22 cellular contexts compared by ENCODE assay signal in the genomic region with DNA sequence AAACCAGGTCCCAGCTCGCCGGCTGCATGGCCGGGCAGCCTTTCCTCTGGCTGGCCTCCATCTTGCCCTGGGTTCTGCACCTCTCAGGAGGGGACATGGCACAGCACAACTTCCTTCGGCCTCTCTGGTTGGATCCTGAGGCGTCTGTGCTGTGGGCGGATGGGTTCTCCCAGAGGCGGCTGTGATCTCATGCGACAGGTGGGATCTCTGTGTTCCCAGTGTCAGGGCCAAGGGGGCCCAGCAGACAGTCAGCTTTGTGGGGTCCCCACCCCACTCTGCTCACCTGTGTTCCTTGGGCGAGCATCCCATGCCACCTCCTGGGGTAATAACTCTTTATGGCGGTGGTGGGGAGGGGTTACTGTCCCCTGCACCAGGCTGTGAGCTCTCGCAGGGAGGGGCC. TPM values are rescaled to one million over a fixed set of nuclear protein-coding genes. Genes with fewer than 3 reads are reported as not detected.
DNase-seq lines count a peak whose midpoint lies in the region; ATAC-seq, FAIRE-seq and TF ChIP-seq lines count a peak whose summit lies in the region.
"Had no signal": no experiment of that assay in that cellular context is flagged by ENCODE, and none has a peak within 500 bp of the region (broad histone marks: within the 10 kb centered on the region; RNA-seq: fewer than 3 reads in every experiment).

No MANE protein-coding gene starts in this region.

- H3K9me3 ChIP-seq in HCT116 (ENCODE audit: control insufficient read depth in 1 of 2, insufficient read depth in 1 of 2, low read depth in 1 of 2, low read length in 2 of 2) = no peaks in the 10 kb centered on the region
- no peaks in the 10 kb centered on the region for H3K9me3 ChIP-seq in SJCRH30 (replicated peaks)
- no peaks in the 10 kb centered on the region for H3K9me3 ChIP-seq in kidney (ENCODE audit: control insufficient read depth in 1 of 2, low read length in 2 of 2)
- H3K9me3 ChIP-seq in stomach = no peaks in the 10 kb centered on the region
- H3K9me3 ChIP-seq: SJSA1 had no signal

- no peak overlapping the region for H3K4me3 ChIP-seq in HCT116 (replicated peaks in 1 of 2; ENCODE audit: low read depth in 1 of 2, low read length in 2 of 2)
- no peak overlapping the region for H3K4me3 ChIP-seq in SJCRH30
- no peak overlapping the region for H3K4me3 ChIP-seq in kidney (ENCODE audit: low read length in 2 of 2)
- H3K4me3 ChIP-seq in stomach = no peak overlapping the region
- H3K4me3 ChIP-seq: GM12878, GM23338, SJSA1 had no signal

- TF ChIP-seq RAD21 in HCT116 (IDR thresholded peaks at IDR 0.05; ENCODE audit: low read depth) = no peak

- POLR2A ChIA-PET in HCT116 (lab: Charles Lee) = interaction anchor here (1.1 to 1.7 kb wide), 3 partner anchors 9 to 38 kb away, joined by 3 to 6 read pairs (median 4); a partner anchor contains a TSS

- no peak for DNase-seq in HCT116 (ENCODE audit: low read depth, low spot score)
- DNase-seq in SJCRH30 = peak; percentile 25 to 35
- peak; percentile 57 for DNase-seq in kidney
- no peak for DNase-seq in stomach
- DNase-seq in COLO829 (ENCODE audit: low spot score) = no peak
- no peak for DNase-seq in NCI-H2196 treated with DMSO at 0.1 percent for 48 hours (lab: John Stamatoyannopoulos, UW; ENCODE audit: unreplicated experiment)
- no peak for DNase-seq in activated effector memory CD4-positive, alpha-beta T cell treated with Interleukin-2 at 50 U/mL for 16 hours
- DNase-seq: COR-L47, GF-D8, HFFc6, KG1, MV-4-11, NCI-H1417, NCI-H187, NCI-H345, NCI-H524 treated with DMSO at 0.1 percent for 48 hours, SW 1271 had no signal

- H3K27ac ChIP-seq in HCT116 (ENCODE audit: low read depth, low read length) (no peak overlapping the region; the same call in 1 of the 2 replicates), SJCRH30 (no peak overlapping the region), kidney (ENCODE audit: low read depth in 2 of 2, low read length in 2 of 2) (no peak overlapping the region), stomach (peak overlapping the region; percentile 1 to 91 (median 84))
- H3K27ac ChIP-seq: SJSA1 had no signal

- no peaks in the 10 kb centered on the region for H3K9me2 ChIP-seq in HCT116 (ENCODE audit: insufficient read depth)

- TF ChIP-seq CTCF in HCT116 (IDR thresholded peaks at IDR 0.05 in 2 of 3, conservative IDR thresholded peaks at IDR 0.05 in 1 of 3; ENCODE audit: borderline replicate concordance in 1 of 3, insufficient read depth in 1 of 3, low read depth in 2 of 3, low read length in 2 of 3) (no peak), kidney (IDR thresholded peaks at IDR 0.05; ENCODE audit: borderline replicate concordance, extremely low read depth, insufficient read depth) (no peak), stomach (IDR thresholded peaks at IDR 0.05) (no peak)

- H3K27me3 ChIP-seq in HCT116 (ENCODE audit: insufficient read depth, low read length) = no peaks in the 10 kb centered on the region
- H3K27me3 ChIP-seq in SJCRH30 = no peaks in the 10 kb centered on the region
- peaks cover 0 to 15% (median 0%) of the 10 kb centered on the region in 3 donors for H3K27me3 ChIP-seq in stomach
- H3K27me3 ChIP-seq: SJSA1 had no signal

- no peaks in the 10 kb centered on the region for H4K20me1 ChIP-seq in HCT116 (ENCODE audit: insufficient read depth)

- no peak for TF ChIP-seq EP300 in stomach (IDR thresholded peaks at IDR 0.05)

- intact Hi-C loops in HCT116 (cut with micrococcal nuclease) (no loop called here), kidney (cut with DNase I) (no loop called here), stomach (cut with DNase I; ENCODE audit: low total_unique reads) (no loop called here)

- peaks cover 51 to 68% of the 10 kb centered on the region in 2 experiments for H3K4me1 ChIP-seq in HCT116 (ENCODE audit: control insufficient read depth in 1 of 2, insufficient read depth in 2 of 2, low read length in 2 of 2)
- H3K4me1 ChIP-seq in SJCRH30 = peaks cover 5% of the 10 kb centered on the region; the same call in 1 of the 2 replicates
- H3K4me1 ChIP-seq in kidney (ENCODE audit: control insufficient read depth in 1 of 2, insufficient read depth in 1 of 2, low read depth in 1 of 2, low read length in 2 of 2) = peaks cover 0 to 6% of the 10 kb centered on the region in 2 donors
- H3K4me1 ChIP-seq in stomach = peaks cover 13 to 38% (median 21%) of the 10 kb centered on the region in 4 donors

- RAD21 ChIA-PET in HCT116 (lab: Charles Lee; ENCODE audit: low non-redundant PET in 1 of 2, low total read pairs in 2 of 2, uncharacterized antibody in 2 of 2, unreplicated experiment in 2 of 2) = no interaction called here

- no peak for FAIRE-seq in kidney (lab: Jason Lieb, UNC)
- FAIRE-seq: GM12878 had no signal

- H2AFZ ChIP-seq in HCT116 (ENCODE audit: low read depth, low read length, poor library complexity, severe bottlenecking) = no peak overlapping the region
- H2AFZ ChIP-seq: GM23338 had no signal

- no peak for ATAC-seq in HCT116
- ATAC-seq in GM21423 (IDR thresholded peaks at IDR 0.05; ENCODE audit: unreplicated experiment) = no peak
- ATAC-seq: GM23338 had no signal

- peak overlapping the region; percentile 68 for H3K4me2 ChIP-seq in HCT116 (ENCODE audit: low read length)
- H3K4me2 ChIP-seq: GM23338 had no signal

- H3K79me2 ChIP-seq in HCT116 (ENCODE audit: insufficient read depth, low read length) = no peaks in the 10 kb centered on the region

- TF ChIP-seq POLR2A in HCT116 (IDR thresholded peaks at IDR 0.05; ENCODE audit: borderline replicate concordance, extremely low read depth, insufficient read depth, insufficient read length) (no peak), stomach (IDR thresholded peaks at IDR 0.05) (no peak)

- CTCF ChIA-PET in HCT116 (lab: Charles Lee) = interaction anchor here (1.2 to 2.3 kb wide), 2 partner anchors 12 to 124 kb away, joined by 4 to 7 read pairs; no protein-coding TSS in a partner anchor

- 90 to 98% (median 94%) methylated on average over 7 to 11 of the region's 11 CpGs for WGBS in stomach, 5 donors

- H3K9ac ChIP-seq in HCT116 (ENCODE audit: low read length) (peak overlapping the region; percentile 7; the same call in 1 of the 2 replicates), kidney (ENCODE audit: low read length in 2 of 2) (no peak overlapping the region)

- H3K36me3 ChIP-seq in HCT116 (ENCODE audit: control insufficient read depth in 1 of 2, insufficient read depth in 2 of 2, low read length in 2 of 2) (no peaks in the 10 kb centered on the region), SJCRH30 (no peaks in the 10 kb centered on the region), kidney (ENCODE audit: control insufficient read depth in 1 of 2, insufficient read depth in 2 of 2, low read length in 2 of 2) (no peaks in the 10 kb centered on the region), stomach (peaks cover 0 to 5% (median 3%) of the 10 kb centered on the region in 4 donors)
- H3K36me3 ChIP-seq: SJSA1 had no signal

- BruUV-seq in HCT116 (replicated peaks; lab: Mats Ljungman, UMichigan) = no TSS peak

TF ChIP-seq in HCT116, 20 proteins besides CTCF, POLR2A, EP300 and RAD21:
- no peak for TF ChIP-seq SP1 (IDR thresholded peaks at IDR 0.05; ENCODE audit: low read depth)

RNA-seq across cellular contexts. Expression of a gene that starts 35.8 kb away (rescaled TPM):
- total RNA-seq in HCT116 (2021; ENCODE audit: unreplicated experiment) = 11.1 TPM
- 15.0 and 21.9 TPM in 2 replicates for polyA plus RNA-seq in HCT116 (2012)
- total RNA-seq in SJCRH30 (2014; rRNA removed; shearing (Covaris generic)) = not detected in 2 replicates
- 4.2 TPM for total RNA-seq in kidney
- polyA plus RNA-seq in kidney (ENCODE audit: insufficient read depth, low read depth, low replicate concordance) = 10.3 TPM
- total RNA-seq in stomach = 10 to 100 TPM in 4 of 5 donors, 1 to 10 TPM in 1; 1.8 to 64.2 (median 29.2) TPM
- polyA plus RNA-seq in stomach = 10 to 100 TPM in 2 of 3 donors, 1 to 10 TPM in 1; 9.4 to 16.2 (median 15.0) TPM
- total RNA-seq: HFFc6, SJSA1 had no signal
- polyA plus RNA-seq: AG04450 had no signal

RNA-seq across cellular contexts. Expression of a gene that starts 38.2 kb away (rescaled TPM):
- total RNA-seq in HCT116 (2021; ENCODE audit: unreplicated experiment) (8.3 TPM), kidney (19.4 TPM), stomach (10 to 100 TPM in 3 of 5 donors, 1 to 10 TPM in 2; 6.7 to 23.3 (median 11.6) TPM)
- polyA plus RNA-seq in HCT116 (2012) = 4.8 and 6.3 TPM in 2 replicates
- total RNA-seq in SJCRH30 (2014; rRNA removed; shearing (Covaris generic)) = not detected in 2 replicates
- polyA plus RNA-seq in kidney (ENCODE audit: insufficient read depth, low read depth, low replicate concordance) (7.3 TPM), stomach (10 to 100 TPM in 1 of 3 donors, 1 to 10 TPM in 2; 7.3 to 17.4 (median 8.1) TPM)

Comparison
In these comparisons a context has a peak if more than half of its experiments do, and no peak if none do; other contexts are left out.
1. DNase-seq: peak in SJCRH30 (2 of 2) and kidney (single experiment); none in HCT116 (single experiment), stomach (single experiment), COLO829 (single experiment), NCI-H2196 treated with DMSO at 0.1 percent for 48 hours (single experiment) and activated effector memory CD4-positive, alpha-beta T cell treated with Interleukin-2 at 50 U/mL for 16 hours (single experiment).
2. H3K27ac ChIP-seq: peak in stomach (5 of 5); none in HCT116 (single experiment), SJCRH30 (single experiment) and kidney (0 of 2).